16 cellular contexts compared by ENCODE assay signal in the genomic region with DNA sequence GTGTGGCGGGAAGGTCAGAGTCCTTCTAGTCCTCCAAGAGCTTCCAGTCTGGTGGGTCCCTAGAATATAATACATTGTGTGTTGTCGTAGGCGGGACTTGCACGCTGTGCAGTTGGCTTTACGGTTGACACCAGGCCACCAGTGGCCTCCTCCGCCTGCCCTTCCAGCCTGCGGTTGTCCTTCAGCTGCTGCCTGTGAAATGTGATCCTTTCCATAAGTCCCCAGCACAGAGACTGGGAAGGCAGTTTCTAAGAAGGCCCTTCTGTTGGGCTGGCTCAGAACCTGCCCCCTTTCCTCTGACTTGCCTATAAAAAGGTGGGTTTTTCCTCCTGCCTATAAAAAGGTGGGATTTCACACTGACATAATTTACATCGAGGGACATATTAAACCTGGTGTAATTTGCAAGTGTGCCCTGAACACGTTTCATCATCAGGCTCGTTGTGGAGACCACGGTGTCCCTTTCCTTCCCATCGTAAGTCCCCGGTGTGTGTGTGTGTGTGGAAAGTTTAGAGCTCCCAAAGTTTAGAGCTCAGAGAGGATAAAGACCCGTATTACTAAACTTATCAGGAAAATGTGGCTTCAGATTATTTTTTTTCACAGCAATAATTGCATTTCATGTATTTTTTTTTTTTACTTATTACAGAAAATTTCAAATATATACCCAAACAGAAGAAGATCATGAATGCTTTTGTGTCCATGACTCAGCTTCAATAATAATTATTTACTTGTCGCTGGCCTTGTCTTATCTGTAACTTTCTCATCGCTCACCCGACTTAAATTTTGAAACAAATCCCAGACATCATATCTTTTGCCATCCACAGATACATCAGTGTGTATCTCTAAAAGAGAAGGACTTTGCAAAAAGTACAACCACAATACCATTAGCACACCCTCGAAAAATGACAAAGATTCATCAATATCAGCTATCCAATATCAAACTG. TPM values are rescaled to one million over a fixed set of nuclear protein-coding genes. Genes with fewer than 3 reads are reported as not detected.
DNase-seq lines count a peak whose midpoint lies in the region; ATAC-seq and TF ChIP-seq lines count a peak whose summit lies in the region.
"Had no signal": no experiment of that assay in that cellular context is flagged by ENCODE, and none has a peak within 500 bp of the region (broad histone marks: within the 10 kb centered on the region; RNA-seq: fewer than 3 reads in every experiment).

No MANE protein-coding gene starts in this region.

- ATAC-seq in heart left ventricle, result peak; percentile 52 to 79 (median 73)
- ATAC-seq in left lobe of liver, result no peak
- ATAC-seq: body of pancreas, sciatic nerve had no signal

- H3K36me3 ChIP-seq in heart left ventricle (peaks cover 0 to 8% (median 0%) of the 10 kb centered on the region in 9 donors), sigmoid colon (no peaks in the 10 kb centered on the region), testis (ENCODE audit: low read depth, missing control alignments) (no peaks in the 10 kb centered on the region), breast epithelium (no peaks in the 10 kb centered on the region)
- H3K36me3 ChIP-seq: HAP-1, tibial artery had no signal

- TF ChIP-seq CTCF in heart left ventricle (IDR thresholded peaks at IDR 0.05) (no peak), sigmoid colon (IDR thresholded peaks at IDR 0.05) (no peak), testis (IDR thresholded peaks at IDR 0.05) (no peak), breast epithelium (IDR thresholded peaks at IDR 0.05) (no peak)

- WGBS in heart left ventricle, 4 donors, result 52 to 64% (median 61%) methylated on average over 18 of the region's 18 CpGs
- WGBS in sigmoid colon, 2 donors, result 86 to 87% methylated on average over 18 of the region's 18 CpGs
- 73 to 74% methylated on average over 12 to 18 of the region's 18 CpGs for WGBS in testis, 2 donors

- DNase-seq in NCI-H524 (lab: John Stamatoyannopoulos, UW), result peak; percentile 19 to 56
- no peak for DNase-seq in NCI-H524 treated with DMSO at 0.1 percent for 48 hours (lab: John Stamatoyannopoulos, UW)
- peak; percentile 24 for DNase-seq in NCI-H69 (lab: John Stamatoyannopoulos, UW)
- DNase-seq in heart left ventricle, result peak in 1 of 5 donors; percentile 64
- peak; percentile 36 for DNase-seq in sigmoid colon
- no peak for DNase-seq in testis
- no peak for DNase-seq in breast epithelium (ENCODE audit: low spot score in 2 of 2)
- no peak for DNase-seq in left lobe of liver (ENCODE audit: low spot score)
- DNase-seq: activated CD4-positive, CD25-positive, alpha-beta regulatory T cell treated with anti-CD3 and anti-CD28 coated beads, Interleukin-2, amount 50 U/mL, for 72 hours; DMS153; NCI-H1694 treated with DMSO at 0.1 percent for 48 hours; SIG-M5; tibial artery had no signal

- no peak overlapping the region for H3K4me3 ChIP-seq in heart left ventricle
- no peak overlapping the region for H3K4me3 ChIP-seq in sigmoid colon
- no peak overlapping the region for H3K4me3 ChIP-seq in testis
- no peak overlapping the region for H3K4me3 ChIP-seq in breast epithelium
- H3K4me3 ChIP-seq: body of pancreas, HAP-1, tibial artery had no signal

- no peak for TF ChIP-seq POLR2A in heart left ventricle (IDR thresholded peaks at IDR 0.05)
- no peak for TF ChIP-seq POLR2A in sigmoid colon (IDR thresholded peaks at IDR 0.05)
- TF ChIP-seq POLR2A in testis (IDR thresholded peaks at IDR 0.05), result no peak
- TF ChIP-seq POLR2A in breast epithelium (IDR thresholded peaks at IDR 0.05), result no peak

- TF ChIP-seq EP300 in sigmoid colon (IDR thresholded peaks at IDR 0.05), result no peak

- intact Hi-C loops in heart left ventricle (cut with DNase I), result no loop called here
- intact Hi-C loops in sigmoid colon (cut with DNase I), result no loop called here
- intact Hi-C loops in testis (cut with DNase I; ENCODE audit: low total_unique reads), result no loop called here
- intact Hi-C loops in breast epithelium (cut with DNase I; ENCODE audit: low total_unique reads), result no loop called here

- H3K9me3 ChIP-seq in heart left ventricle (no peaks in the 10 kb centered on the region), sigmoid colon (no peaks in the 10 kb centered on the region), testis (no peaks in the 10 kb centered on the region), breast epithelium (no peaks in the 10 kb centered on the region)
- H3K9me3 ChIP-seq: body of pancreas, HAP-1, tibial artery had no signal

- no peaks in the 10 kb centered on the region for H3K27me3 ChIP-seq in heart left ventricle
- H3K27me3 ChIP-seq in sigmoid colon, result no peaks in the 10 kb centered on the region
- no peaks in the 10 kb centered on the region for H3K27me3 ChIP-seq in testis
- no peaks in the 10 kb centered on the region for H3K27me3 ChIP-seq in breast epithelium
- H3K27me3 ChIP-seq: body of pancreas, tibial artery had no signal

- H3K4me1 ChIP-seq in heart left ventricle (peaks cover 0 to 67% (median 44%) of the 10 kb centered on the region in 12 donors), sigmoid colon (peaks cover 0 to 40% (median 25%) of the 10 kb centered on the region in 4 donors), testis (peaks cover 15% of the 10 kb centered on the region), breast epithelium (no peaks in the 10 kb centered on the region)

- H3K27ac ChIP-seq in heart left ventricle (peak overlapping the region in 11 of 12 donors; percentile 19 to 91 (median 54)), sigmoid colon (no peak overlapping the region), testis (no peak overlapping the region), breast epithelium (no peak overlapping the region)
- H3K27ac ChIP-seq: body of pancreas, tibial artery had no signal

RNA-seq across cellular contexts. Expression of a gene that starts 45.1 kb away (rescaled TPM):
- 100 to 1,000 TPM in 8 of 9 donors, 10 to 100 TPM in 1; 96.5 to 173 (median 127) TPM for total RNA-seq in heart left ventricle
- 10 to 100 TPM; 51.9 to 64.7 TPM for polyA plus RNA-seq in heart left ventricle
- total RNA-seq in sigmoid colon, result 100 to 1,000 TPM in 2 of 4 donors, 10 to 100 TPM in 2; 47.4 to 127 (median 79.0) TPM
- polyA plus RNA-seq in sigmoid colon, result 10 to 100 TPM; 46.7 to 49.9 (median 47.2) TPM
- 10 to 100 TPM; 43.1 to 46.3 TPM for total RNA-seq in testis
- 30.8 TPM for polyA plus RNA-seq in testis (ENCODE audit: insufficient read depth, low read depth, low replicate concordance)
- total RNA-seq in breast epithelium, result 10 to 100 TPM; 35.1 to 54.4 (median 41.1) TPM
- total RNA-seq in left lobe of liver, result 42.0 TPM

Comparison
In these comparisons a context has a peak if more than half of its experiments do, and no peak if none do; other contexts are left out.
1. DNase-seq: peak in NCI-H524 (2 of 2), NCI-H69 (single experiment) and sigmoid colon (single experiment); none in NCI-H524 treated with DMSO at 0.1 percent for 48 hours (single experiment), testis (single experiment), breast epithelium (0 of 2) and left lobe of liver (single experiment).
2. H3K27ac ChIP-seq: peak in heart left ventricle (11 of 12); none in sigmoid colon (0 of 4), testis (0 of 2) and breast epithelium (0 of 2).